1 cellular context compared by ENCODE assay signal in the genomic region with DNA sequence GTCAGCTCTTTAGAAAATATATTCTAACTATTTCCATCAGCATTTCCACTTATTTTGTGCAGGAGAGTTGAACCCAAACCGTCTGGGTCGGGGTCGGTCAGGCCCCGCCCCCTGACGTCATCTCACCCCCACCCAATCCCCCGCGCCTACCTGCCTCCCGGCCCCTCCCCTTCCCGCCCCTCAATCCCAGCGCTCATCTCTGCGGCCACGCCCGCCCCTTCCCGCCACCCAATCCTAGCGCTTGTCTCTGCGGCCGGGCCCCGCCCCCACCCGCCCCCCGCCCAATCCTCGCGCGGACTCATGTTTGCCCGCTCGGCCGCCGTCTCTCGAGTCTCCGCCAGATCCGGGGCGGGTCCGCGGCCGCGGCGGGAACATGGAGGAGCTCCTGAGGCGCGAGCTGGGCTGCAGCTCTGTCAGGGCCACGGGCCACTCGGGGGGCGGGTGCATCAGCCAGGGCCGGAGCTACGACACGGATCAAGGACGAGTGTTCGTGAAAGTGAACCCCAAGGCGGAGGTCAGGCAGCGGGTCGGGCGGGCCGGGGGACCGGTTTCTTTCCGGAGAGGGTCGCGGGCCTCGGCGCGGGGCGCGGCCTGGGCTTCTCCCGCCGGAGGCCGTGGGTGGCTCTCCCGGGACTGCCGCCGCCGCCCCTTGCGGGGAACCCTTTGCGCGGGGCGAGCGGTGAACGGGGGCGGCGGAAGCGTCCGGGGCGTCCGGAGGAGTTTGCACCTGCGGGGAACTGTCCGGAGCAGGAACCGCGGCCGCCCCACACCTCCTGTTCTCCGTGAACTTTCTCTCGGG.
A peak's percentile ranks its signal among the peaks of the same experiment; 100 is the strongest.
TF ChIP-seq lines count a peak whose summit lies in the region.

A gene with protein sequence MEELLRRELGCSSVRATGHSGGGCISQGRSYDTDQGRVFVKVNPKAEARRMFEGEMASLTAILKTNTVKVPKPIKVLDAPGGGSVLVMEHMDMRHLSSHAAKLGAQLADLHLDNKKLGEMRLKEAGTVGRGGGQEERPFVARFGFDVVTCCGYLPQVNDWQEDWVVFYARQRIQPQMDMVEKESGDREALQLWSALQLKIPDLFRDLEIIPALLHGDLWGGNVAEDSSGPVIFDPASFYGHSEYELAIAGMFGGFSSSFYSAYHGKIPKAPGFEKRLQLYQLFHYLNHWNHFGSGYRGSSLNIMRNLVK (plus strand): TSS at position 324 of the 799 bp plus-strand sequence. CDS start 50 bp downstream, at position 374.

TF ChIP-seq in HepG2, 621 proteins besides CTCF, POLR2A, EP300 and RAD21 (continued from another document and continues in another):
- TF ChIP-seq, protein P1, sequence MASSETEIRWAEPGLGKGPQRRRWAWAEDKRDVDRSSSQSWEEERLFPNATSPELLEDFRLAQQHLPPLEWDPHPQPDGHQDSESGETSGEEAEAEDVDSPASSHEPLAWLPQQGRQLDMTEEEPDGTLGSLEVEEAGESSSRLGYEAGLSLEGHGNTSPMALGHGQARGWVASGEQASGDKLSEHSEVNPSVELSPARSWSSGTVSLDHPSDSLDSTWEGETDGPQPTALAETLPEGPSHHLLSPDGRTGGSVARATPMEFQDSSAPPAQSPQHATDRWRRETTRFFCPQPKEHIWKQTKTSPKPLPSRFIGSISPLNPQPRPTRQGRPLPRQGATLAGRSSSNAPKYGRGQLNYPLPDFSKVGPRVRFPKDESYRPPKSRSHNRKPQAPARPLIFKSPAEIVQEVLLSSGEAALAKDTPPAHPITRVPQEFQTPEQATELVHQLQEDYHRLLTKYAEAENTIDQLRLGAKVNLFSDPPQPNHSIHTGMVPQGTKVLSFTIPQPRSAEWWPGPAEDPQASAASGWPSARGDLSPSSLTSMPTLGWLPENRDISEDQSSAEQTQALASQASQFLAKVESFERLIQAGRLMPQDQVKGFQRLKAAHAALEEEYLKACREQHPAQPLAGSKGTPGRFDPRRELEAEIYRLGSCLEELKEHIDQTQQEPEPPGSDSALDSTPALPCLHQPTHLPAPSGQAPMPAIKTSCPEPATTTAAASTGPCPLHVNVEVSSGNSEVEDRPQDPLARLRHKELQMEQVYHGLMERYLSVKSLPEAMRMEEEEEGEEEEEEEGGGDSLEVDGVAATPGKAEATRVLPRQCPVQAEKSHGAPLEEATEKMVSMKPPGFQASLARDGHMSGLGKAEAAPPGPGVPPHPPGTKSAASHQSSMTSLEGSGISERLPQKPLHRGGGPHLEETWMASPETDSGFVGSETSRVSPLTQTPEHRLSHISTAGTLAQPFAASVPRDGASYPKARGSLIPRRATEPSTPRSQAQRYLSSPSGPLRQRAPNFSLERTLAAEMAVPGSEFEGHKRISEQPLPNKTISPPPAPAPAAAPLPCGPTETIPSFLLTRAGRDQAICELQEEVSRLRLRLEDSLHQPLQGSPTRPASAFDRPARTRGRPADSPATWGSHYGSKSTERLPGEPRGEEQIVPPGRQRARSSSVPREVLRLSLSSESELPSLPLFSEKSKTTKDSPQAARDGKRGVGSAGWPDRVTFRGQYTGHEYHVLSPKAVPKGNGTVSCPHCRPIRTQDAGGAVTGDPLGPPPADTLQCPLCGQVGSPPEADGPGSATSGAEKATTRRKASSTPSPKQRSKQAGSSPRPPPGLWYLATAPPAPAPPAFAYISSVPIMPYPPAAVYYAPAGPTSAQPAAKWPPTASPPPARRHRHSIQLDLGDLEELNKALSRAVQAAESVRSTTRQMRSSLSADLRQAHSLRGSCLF (CRISPR knock-in tag; IDR thresholded peaks at IDR 0.05; ENCODE audit: borderline replicate concordance) = no peak
- TF ChIP-seq LCORL (IDR thresholded peaks at IDR 0.05) (no peak), LCORL (CRISPR knock-in tag; IDR thresholded peaks at IDR 0.05) (peak; percentile 3; the same call in 1 of the 2 replicates), SIN3A (IDR thresholded peaks at IDR 0.05; ENCODE audit: borderline replicate concordance, low read depth, low read length) (peak; percentile 51; the same call in 1 of the 2 replicates), ZNF230 (CRISPR knock-in tag; IDR thresholded peaks at IDR 0.05) (no peak), YY1 (IDR thresholded peaks at IDR 0.05; ENCODE audit: insufficient read depth, insufficient replicate concordance, low read depth, low read length) (peak; percentile 89), FOXP1 (IDR thresholded peaks at IDR 0.05) (no peak), FOXP1 (CRISPR knock-in tag; IDR thresholded peaks at IDR 0.05) (no peak), POLR2G (IDR thresholded peaks at IDR 0.05; ENCODE audit: low read depth, low read length) (peak; percentile 69), HCFC1 (IDR thresholded peaks at IDR 0.05; ENCODE audit: low read depth, low read length) (0 out of 2 replicates have a peak, but pooled peaks have one; percentile 13), ZNF205 (CRISPR knock-in tag; IDR thresholded peaks at IDR 0.05) (no peak; the same call in 1 of the 2 replicates), FOXO1 (CRISPR knock-in tag; IDR thresholded peaks at IDR 0.05) (no peak), DR1 (CRISPR knock-in tag; IDR thresholded peaks at IDR 0.05) (no peak; the same call in 1 of the 2 replicates), RARA (CRISPR knock-in tag; IDR thresholded peaks at IDR 0.05) (no peak), ZNF556 (CRISPR knock-in tag; IDR thresholded peaks at IDR 0.05; ENCODE audit: borderline replicate concordance) (0 out of 2 replicates have a peak, but pooled peaks have one; percentile 29), AGO2 (optimal IDR thresholded peaks at IDR 0.05; ENCODE audit: low read depth, low read length) (peak; percentile 29), ARHGAP35 (CRISPR knock-in tag; IDR thresholded peaks at IDR 0.05; ENCODE audit: borderline replicate concordance) (peak; percentile 28; the same call in 1 of the 2 replicates), THYN1 (CRISPR knock-in tag; IDR thresholded peaks at IDR 0.05; ENCODE audit: borderline replicate concordance, low read depth) (no peak), JUND (CRISPR knock-in tag; IDR thresholded peaks at IDR 0.05) (no peak), IKZF1 (IDR thresholded peaks at IDR 0.05) (no peak), ZNF451 (CRISPR knock-in tag; IDR thresholded peaks at IDR 0.05) (no peak), KMT2A (CRISPR knock-in tag; IDR thresholded peaks at IDR 0.05) (0 out of 2 replicates have a peak, but pooled peaks have one; percentile 18), DNMT1 (CRISPR knock-in tag; IDR thresholded peaks at IDR 0.05) (no peak), ZNF232 (CRISPR knock-in tag; IDR thresholded peaks at IDR 0.05; ENCODE audit: borderline replicate concordance) (0 out of 2 replicates have a peak, but pooled peaks have one; percentile 22), SCMH1 (CRISPR knock-in tag; IDR thresholded peaks at IDR 0.05; ENCODE audit: borderline replicate concordance) (no peak), MXD4 (CRISPR knock-in tag; IDR thresholded peaks at IDR 0.05) (no peak), SP140L (CRISPR knock-in tag; IDR thresholded peaks at IDR 0.05; ENCODE audit: borderline replicate concordance) (no peak), PPARG (CRISPR knock-in tag; conservative IDR thresholded peaks at IDR 0.05) (no peak), GATAD1 (CRISPR knock-in tag; IDR thresholded peaks at IDR 0.05) (peak; percentile 89), ATF7 (IDR thresholded peaks at IDR 0.05) (peak; percentile 81), ATF7 (CRISPR knock-in tag; IDR thresholded peaks at IDR 0.05) (no peak), ZNF891 (CRISPR knock-in tag; IDR thresholded peaks at IDR 0.05) (0 out of 2 replicates have a peak, but pooled peaks have one; percentile 8), NFRKB (IDR thresholded peaks at IDR 0.05) (no peak), ZNF552 (CRISPR knock-in tag; IDR thresholded peaks at IDR 0.05; ENCODE audit: borderline replicate concordance) (0 out of 2 replicates have a peak, but pooled peaks have one; percentile 6), ETV5 (CRISPR knock-in tag; IDR thresholded peaks at IDR 0.05; ENCODE audit: borderline replicate concordance) (peak; percentile 87), ZNF253 (CRISPR knock-in tag; IDR thresholded peaks at IDR 0.05; ENCODE audit: borderline replicate concordance) (no peak; the same call in 1 of the 2 replicates), HES4 (CRISPR knock-in tag; IDR thresholded peaks at IDR 0.05; ENCODE audit: borderline replicate concordance) (peak; percentile 44; the same call in 1 of the 2 replicates), REL (CRISPR knock-in tag; conservative IDR thresholded peaks at IDR 0.05) (0 out of 2 replicates have a peak, but pooled peaks have one; percentile 60), ETV6 (CRISPR knock-in tag; conservative IDR thresholded peaks at IDR 0.05) (no peak), PCBP2 (optimal IDR thresholded peaks at IDR 0.05; ENCODE audit: low read depth, low read length, poor library complexity, severe bottlenecking) (no peak), HNF4A (CRISPR knock-in tag; IDR thresholded peaks at IDR 0.05) (no peak), SP5 (CRISPR knock-in tag; IDR thresholded peaks at IDR 0.05; ENCODE audit: borderline replicate concordance, low read depth) (peak; percentile 80; the same call in 1 of the 2 replicates), ZNF547 (CRISPR knock-in tag; IDR thresholded peaks at IDR 0.05) (peak; percentile 63; the same call in 1 of the 2 replicates), ZNF562 (CRISPR knock-in tag; IDR thresholded peaks at IDR 0.05; ENCODE audit: borderline replicate concordance) (no peak)
- TF ChIP-seq, protein P2, sequence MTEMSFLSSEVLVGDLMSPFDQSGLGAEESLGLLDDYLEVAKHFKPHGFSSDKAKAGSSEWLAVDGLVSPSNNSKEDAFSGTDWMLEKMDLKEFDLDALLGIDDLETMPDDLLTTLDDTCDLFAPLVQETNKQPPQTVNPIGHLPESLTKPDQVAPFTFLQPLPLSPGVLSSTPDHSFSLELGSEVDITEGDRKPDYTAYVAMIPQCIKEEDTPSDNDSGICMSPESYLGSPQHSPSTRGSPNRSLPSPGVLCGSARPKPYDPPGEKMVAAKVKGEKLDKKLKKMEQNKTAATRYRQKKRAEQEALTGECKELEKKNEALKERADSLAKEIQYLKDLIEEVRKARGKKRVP (CRISPR knock-in tag; IDR thresholded peaks at IDR 0.05) = peak in 1 of 2 experiments; percentile 18; a peak in 2 of 4 replicates
- TF ChIP-seq, protein P3, sequence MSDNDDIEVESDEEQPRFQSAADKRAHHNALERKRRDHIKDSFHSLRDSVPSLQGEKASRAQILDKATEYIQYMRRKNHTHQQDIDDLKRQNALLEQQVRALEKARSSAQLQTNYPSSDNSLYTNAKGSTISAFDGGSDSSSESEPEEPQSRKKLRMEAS (IDR thresholded peaks at IDR 0.05) = no peak; the same call in 1 of the 2 replicates
- TF ChIP-seq, protein P4, sequence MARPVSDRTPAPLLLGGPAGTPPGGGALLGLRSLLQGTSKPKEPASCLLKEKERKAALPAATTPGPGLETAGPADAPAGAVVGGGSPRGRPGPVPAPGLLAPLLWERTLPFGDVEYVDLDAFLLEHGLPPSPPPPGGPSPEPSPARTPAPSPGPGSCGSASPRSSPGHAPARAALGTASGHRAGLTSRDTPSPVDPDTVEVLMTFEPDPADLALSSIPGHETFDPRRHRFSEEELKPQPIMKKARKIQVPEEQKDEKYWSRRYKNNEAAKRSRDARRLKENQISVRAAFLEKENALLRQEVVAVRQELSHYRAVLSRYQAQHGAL (CRISPR knock-in tag; IDR thresholded peaks at IDR 0.05; ENCODE audit: not compliant biosample characterization) = no peak
- TF ChIP-seq, protein P5, sequence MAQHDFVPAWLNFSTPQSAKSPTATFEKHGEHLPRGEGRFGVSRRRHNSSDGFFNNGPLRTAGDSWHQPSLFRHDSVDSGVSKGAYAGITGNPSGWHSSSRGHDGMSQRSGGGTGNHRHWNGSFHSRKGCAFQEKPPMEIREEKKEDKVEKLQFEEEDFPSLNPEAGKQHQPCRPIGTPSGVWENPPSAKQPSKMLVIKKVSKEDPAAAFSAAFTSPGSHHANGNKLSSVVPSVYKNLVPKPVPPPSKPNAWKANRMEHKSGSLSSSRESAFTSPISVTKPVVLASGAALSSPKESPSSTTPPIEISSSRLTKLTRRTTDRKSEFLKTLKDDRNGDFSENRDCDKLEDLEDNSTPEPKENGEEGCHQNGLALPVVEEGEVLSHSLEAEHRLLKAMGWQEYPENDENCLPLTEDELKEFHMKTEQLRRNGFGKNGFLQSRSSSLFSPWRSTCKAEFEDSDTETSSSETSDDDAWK (CRISPR knock-in tag; IDR thresholded peaks at IDR 0.05) = no peak
- TF ChIP-seq, protein P6, sequence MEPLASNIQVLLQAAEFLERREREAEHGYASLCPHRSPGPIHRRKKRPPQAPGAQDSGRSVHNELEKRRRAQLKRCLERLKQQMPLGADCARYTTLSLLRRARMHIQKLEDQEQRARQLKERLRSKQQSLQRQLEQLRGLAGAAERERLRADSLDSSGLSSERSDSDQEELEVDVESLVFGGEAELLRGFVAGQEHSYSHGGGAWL (CRISPR knock-in tag; IDR thresholded peaks at IDR 0.05) = no peak; the same call in 1 of the 2 replicates
- TF ChIP-seq, protein P7, sequence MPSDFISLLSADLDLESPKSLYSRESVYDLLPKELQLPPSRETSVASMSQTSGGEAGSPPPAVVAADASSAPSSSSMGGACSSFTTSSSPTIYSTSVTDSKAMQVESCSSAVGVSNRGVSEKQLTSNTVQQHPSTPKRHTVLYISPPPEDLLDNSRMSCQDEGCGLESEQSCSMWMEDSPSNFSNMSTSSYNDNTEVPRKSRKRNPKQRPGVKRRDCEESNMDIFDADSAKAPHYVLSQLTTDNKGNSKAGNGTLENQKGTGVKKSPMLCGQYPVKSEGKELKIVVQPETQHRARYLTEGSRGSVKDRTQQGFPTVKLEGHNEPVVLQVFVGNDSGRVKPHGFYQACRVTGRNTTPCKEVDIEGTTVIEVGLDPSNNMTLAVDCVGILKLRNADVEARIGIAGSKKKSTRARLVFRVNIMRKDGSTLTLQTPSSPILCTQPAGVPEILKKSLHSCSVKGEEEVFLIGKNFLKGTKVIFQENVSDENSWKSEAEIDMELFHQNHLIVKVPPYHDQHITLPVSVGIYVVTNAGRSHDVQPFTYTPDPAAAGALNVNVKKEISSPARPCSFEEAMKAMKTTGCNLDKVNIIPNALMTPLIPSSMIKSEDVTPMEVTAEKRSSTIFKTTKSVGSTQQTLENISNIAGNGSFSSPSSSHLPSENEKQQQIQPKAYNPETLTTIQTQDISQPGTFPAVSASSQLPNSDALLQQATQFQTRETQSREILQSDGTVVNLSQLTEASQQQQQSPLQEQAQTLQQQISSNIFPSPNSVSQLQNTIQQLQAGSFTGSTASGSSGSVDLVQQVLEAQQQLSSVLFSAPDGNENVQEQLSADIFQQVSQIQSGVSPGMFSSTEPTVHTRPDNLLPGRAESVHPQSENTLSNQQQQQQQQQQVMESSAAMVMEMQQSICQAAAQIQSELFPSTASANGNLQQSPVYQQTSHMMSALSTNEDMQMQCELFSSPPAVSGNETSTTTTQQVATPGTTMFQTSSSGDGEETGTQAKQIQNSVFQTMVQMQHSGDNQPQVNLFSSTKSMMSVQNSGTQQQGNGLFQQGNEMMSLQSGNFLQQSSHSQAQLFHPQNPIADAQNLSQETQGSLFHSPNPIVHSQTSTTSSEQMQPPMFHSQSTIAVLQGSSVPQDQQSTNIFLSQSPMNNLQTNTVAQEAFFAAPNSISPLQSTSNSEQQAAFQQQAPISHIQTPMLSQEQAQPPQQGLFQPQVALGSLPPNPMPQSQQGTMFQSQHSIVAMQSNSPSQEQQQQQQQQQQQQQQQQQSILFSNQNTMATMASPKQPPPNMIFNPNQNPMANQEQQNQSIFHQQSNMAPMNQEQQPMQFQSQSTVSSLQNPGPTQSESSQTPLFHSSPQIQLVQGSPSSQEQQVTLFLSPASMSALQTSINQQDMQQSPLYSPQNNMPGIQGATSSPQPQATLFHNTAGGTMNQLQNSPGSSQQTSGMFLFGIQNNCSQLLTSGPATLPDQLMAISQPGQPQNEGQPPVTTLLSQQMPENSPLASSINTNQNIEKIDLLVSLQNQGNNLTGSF (CRISPR knock-in tag; IDR thresholded peaks at IDR 0.05) = peak; percentile 39; the same call in 1 of the 2 replicates
